25 cellular contexts compared by ENCODE assay signal in genomic region chr6:2434116-2434515, GRCh38.
A peak's percentile ranks its signal among the peaks of the same experiment; 100 is the strongest.
DNase-seq lines count a peak whose midpoint lies in the region; ATAC-seq, FAIRE-seq and TF ChIP-seq lines count a peak whose summit lies in the region.
"Had no signal": no experiment of that assay in that cellular context is flagged by ENCODE, and none has a peak within 500 bp of the region (broad histone marks: within the 10 kb centered on the region; RNA-seq: fewer than 3 reads in every experiment).

No MANE protein-coding gene starts in this region.

- no peaks in the 10 kb centered on the region for H3K27me3 ChIP-seq in transverse colon
- H3K27me3 ChIP-seq: gastrocnemius medialis, pancreas, tibial artery had no signal

- H3K4me3 Mint-ChIP-seq in naive thymus-derived CD8-positive, alpha-beta T cell, result no peak overlapping the region
- H3K4me3 Mint-ChIP-seq: activated CD4-positive, alpha-beta T cell treated with anti-CD3 and anti-CD28 coated beads for 36 hours; activated naive CD4-positive, alpha-beta T cell treated with anti-CD3 and anti-CD28 coated beads for 36 hours; activated T-cell treated with anti-CD3 and anti-CD28 coated beads, Interleukin-2, amount 50 U/mL, for 4 hours; CD8-positive, alpha-beta memory T cell; naive thymus-derived CD4-positive, alpha-beta T cell; stimulated activated naive CD8-positive, alpha-beta T cell treated with anti-CD3 and anti-CD28 coated beads, Interleukin-15, amount 100 ng/mL, for 72 hours had no signal

- TF ChIP-seq POLR2A in transverse colon (IDR thresholded peaks at IDR 0.05), result no peak

- intact Hi-C loops in transverse colon (cut with DNase I; ENCODE audit: low total_unique reads), result no loop called here

- in situ Hi-C loops in transverse colon (cut with MboI; ENCODE audit: low pct_ligation_motif_present in 1 of 4, low pct_unique_long_range_greater_than_20kb in 1 of 4, low sequenced_read_pairs in 3 of 4), result no loop called here

- POLR2A ChIA-PET in naive thymus-derived CD8-positive, alpha-beta T cell (lab: Charles Lee), result no interaction called here

- no peaks in the 10 kb centered on the region for H3K9me3 ChIP-seq in transverse colon
- H3K9me3 ChIP-seq: gastrocnemius medialis, pancreas, tibial artery had no signal

- no peak for ATAC-seq in GM18867 (IDR thresholded peaks at IDR 0.05; ENCODE audit: unreplicated experiment)
- no peak for ATAC-seq in naive thymus-derived CD8-positive, alpha-beta T cell
- ATAC-seq: activated CD4-positive, alpha-beta T cell treated with anti-CD3 and anti-CD28 coated beads for 36 hours; activated T-cell treated with anti-CD3 and anti-CD28 coated beads, Interleukin-2, amount 50 U/mL, for 4 hours; gastrocnemius medialis; right cardiac atrium; stimulated activated naive CD8-positive, alpha-beta T cell treated with anti-CD3 and anti-CD28 coated beads, Interleukin-15, amount 100 ng/mL, for 72 hours had no signal

- no peaks in the 10 kb centered on the region for H3K4me1 ChIP-seq in transverse colon
- H3K4me1 ChIP-seq: gastrocnemius medialis, pancreas, tibial artery had no signal

- no peak for FAIRE-seq in urothelium cell line (lab: Jason Lieb, UNC)
- FAIRE-seq: pancreas had no signal

- peaks cover 0 to 6% (median 2%) of the 10 kb centered on the region in 3 donors for H3K36me3 Mint-ChIP-seq in naive thymus-derived CD8-positive, alpha-beta T cell
- H3K36me3 Mint-ChIP-seq: CD8-positive, alpha-beta memory T cell had no signal

- H3K27ac ChIP-seq in transverse colon, result no peak overlapping the region
- H3K27ac ChIP-seq: 22Rv1, gastrocnemius medialis, pancreas, tibial artery had no signal

- DNase-seq in DMS53 (lab: John Stamatoyannopoulos, UW), result peak; percentile 17
- DNase-seq in DMS53 treated with DMSO at 0.1 percent for 48 hours (lab: John Stamatoyannopoulos, UW; ENCODE audit: unreplicated experiment), result no peak
- DNase-seq in epithelial cell of esophagus (ENCODE audit: low read depth), result peak; percentile 92
- peak; percentile 91 for DNase-seq in kidney glomerular epithelial cell (lab: John Stamatoyannopoulos, UW)
- DNase-seq in urothelium cell line (ENCODE audit: low spot score), result peak; percentile 19
- DNase-seq in transverse colon, result no peak
- no peak for DNase-seq in naive thymus-derived CD8-positive, alpha-beta T cell
- DNase-seq: activated CD4-positive, alpha-beta T cell treated with anti-CD3 and anti-CD28 coated beads for 36 hours; activated naive CD4-positive, alpha-beta T cell treated with anti-CD3 and anti-CD28 coated beads for 36 hours; activated T-cell treated with anti-CD3 and anti-CD28 coated beads, Interleukin-2, amount 50 U/mL, for 4 hours; CD8-positive, alpha-beta memory T cell; central memory CD4-positive, alpha-beta T cell; dermis blood vessel endothelial cell; gastrocnemius medialis; left colon; naive thymus-derived CD4-positive, alpha-beta T cell; NCI-H1694; right cardiac atrium; stimulated activated CD4-positive, alpha-beta T cell treated with anti-CD3 and anti-CD28 coated beads, Interleukin-12 subunit alpha, Interleukin-12 subunit beta, amount 100 ng/mL, for 4 hours; stimulated activated CD4-positive, alpha-beta T cell treated with anti-CD3 and anti-CD28 coated beads, Interleukin-4, amount 100 ng/mL, for 4 hours; stimulated activated naive CD8-positive, alpha-beta T cell treated with anti-CD3 and anti-CD28 coated beads, Interleukin-15, amount 100 ng/mL, for 72 hours; tibial artery had no signal

- 92% methylated on average over 6 of the region's 6 CpGs; no CpG with 5 or more reads in 1 of the 2 donors for WGBS in transverse colon (ENCODE audit: low coverage in 1 of 2), 2 donors

- H3K4me3 ChIP-seq in epithelial cell of esophagus (ENCODE audit: low read length) (no peak overlapping the region), transverse colon (no peak overlapping the region)
- H3K4me3 ChIP-seq: gastrocnemius medialis, pancreas, tibial artery had no signal

- H3K27ac Mint-ChIP-seq in naive thymus-derived CD8-positive, alpha-beta T cell, result no peak overlapping the region
- H3K27ac Mint-ChIP-seq: activated CD4-positive, alpha-beta T cell treated with anti-CD3 and anti-CD28 coated beads for 36 hours; activated naive CD4-positive, alpha-beta T cell treated with anti-CD3 and anti-CD28 coated beads for 36 hours; CD8-positive, alpha-beta memory T cell; naive thymus-derived CD4-positive, alpha-beta T cell; stimulated activated naive CD8-positive, alpha-beta T cell treated with anti-CD3 and anti-CD28 coated beads, Interleukin-15, amount 100 ng/mL, for 72 hours had no signal

- TF ChIP-seq CTCF in epithelial cell of esophagus (IDR thresholded peaks at IDR 0.05; ENCODE audit: insufficient read depth, low read depth, low read length, missing control alignments) (no peak), transverse colon (IDR thresholded peaks at IDR 0.05) (no peak)

- peaks cover 0 to 3% (median 0%) of the 10 kb centered on the region in 5 donors for H3K27me3 Mint-ChIP-seq in naive thymus-derived CD8-positive, alpha-beta T cell
- H3K27me3 Mint-ChIP-seq: stimulated activated naive CD8-positive, alpha-beta T cell treated with anti-CD3 and anti-CD28 coated beads, Interleukin-15, amount 100 ng/mL, for 72 hours had no signal

- no peaks in the 10 kb centered on the region for H3K4me1 Mint-ChIP-seq in naive thymus-derived CD8-positive, alpha-beta T cell
- H3K4me1 Mint-ChIP-seq: activated CD4-positive, alpha-beta T cell treated with anti-CD3 and anti-CD28 coated beads for 36 hours; CD8-positive, alpha-beta memory T cell; naive thymus-derived CD4-positive, alpha-beta T cell; stimulated activated naive CD8-positive, alpha-beta T cell treated with anti-CD3 and anti-CD28 coated beads, Interleukin-15, amount 100 ng/mL, for 72 hours had no signal

- H3K9me3 Mint-ChIP-seq in naive thymus-derived CD8-positive, alpha-beta T cell, result no peaks in the 10 kb centered on the region
- H3K9me3 Mint-ChIP-seq: activated naive CD4-positive, alpha-beta T cell treated with anti-CD3 and anti-CD28 coated beads for 36 hours; activated T-cell treated with anti-CD3 and anti-CD28 coated beads, Interleukin-2, amount 50 U/mL, for 4 hours; CD8-positive, alpha-beta memory T cell; stimulated activated naive CD8-positive, alpha-beta T cell treated with anti-CD3 and anti-CD28 coated beads, Interleukin-15, amount 100 ng/mL, for 72 hours had no signal

- no peaks in the 10 kb centered on the region for H3K36me3 ChIP-seq in transverse colon
- H3K36me3 ChIP-seq: gastrocnemius medialis, tibial artery had no signal

- TF ChIP-seq EP300 in transverse colon (IDR thresholded peaks at IDR 0.05; ENCODE audit: low read depth), result no peak

Comparison
In these comparisons a context has a peak if more than half of its experiments do, and no peak if none do; other contexts are left out.
1. DNase-seq: peak in DMS53 (single experiment), epithelial cell of esophagus (single experiment), kidney glomerular epithelial cell (single experiment) and urothelium cell line (single experiment); none in DMS53 treated with DMSO at 0.1 percent for 48 hours (single experiment), transverse colon (single experiment) and naive thymus-derived CD8-positive, alpha-beta T cell (0 of 10).